ENCODE assay signal across 8 cellular contexts in the genomic region with DNA sequence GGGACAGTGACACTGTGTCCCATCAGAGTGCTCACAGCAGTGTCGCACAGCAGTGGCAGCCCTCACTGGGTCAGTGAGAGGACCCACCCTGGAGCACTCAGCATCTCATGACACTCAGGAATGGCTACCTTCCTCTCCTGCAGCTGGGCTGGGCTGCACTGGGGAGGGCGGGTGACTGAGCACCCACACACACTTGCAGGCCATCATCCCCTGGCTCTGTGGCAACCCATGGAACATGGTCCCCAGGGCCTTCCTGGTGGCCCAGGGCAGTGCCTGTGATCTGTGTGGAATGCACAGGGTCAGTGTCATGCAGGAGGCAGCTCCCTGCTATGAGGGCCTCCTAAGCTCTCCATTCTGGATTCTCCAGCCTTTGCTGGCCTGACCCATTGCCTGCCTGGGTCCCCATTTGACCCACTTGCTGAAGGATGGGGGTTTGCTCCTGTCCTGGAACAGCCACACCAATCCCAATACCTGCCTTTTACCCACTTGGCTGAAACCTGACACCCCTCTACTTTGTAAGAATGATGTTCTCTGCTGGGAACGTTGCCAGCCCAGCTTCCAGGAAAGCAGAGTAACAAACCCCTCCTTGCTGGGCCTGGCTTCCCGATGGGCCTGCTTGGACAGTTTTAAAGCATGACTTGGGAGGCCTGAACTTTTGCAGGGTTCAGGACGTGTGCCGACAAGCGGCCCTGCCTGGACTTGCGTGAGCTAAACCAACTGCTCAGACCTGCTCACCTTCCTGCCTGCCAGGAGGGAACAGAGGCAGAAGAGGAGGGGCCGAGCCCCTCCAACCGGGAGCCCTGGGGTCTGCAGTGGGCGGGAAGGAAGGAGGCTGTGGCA. TPM values are rescaled to one million over a fixed set of nuclear protein-coding genes. Genes with fewer than 3 reads are reported as not detected.
A peak's percentile ranks its signal among the peaks of the same experiment; 100 is the strongest.
DNase-seq lines count a peak whose midpoint lies in the region; ATAC-seq and TF ChIP-seq lines count a peak whose summit lies in the region.

No MANE protein-coding gene starts in this region.

- H3K79me2 ChIP-seq in DOHH2 (ENCODE audit: control insufficient read depth, low read length), result peaks cover 84% of the 10 kb centered on the region

- H3K4me3 Mint-ChIP-seq in brain, result peak overlapping the region in 1 of 5 experiments; percentile 48

- no peaks in the 10 kb centered on the region for H3K36me3 ChIP-seq in DOHH2 (ENCODE audit: control insufficient read depth, low read length)
- no peaks in the 10 kb centered on the region for H3K36me3 ChIP-seq in thyroid gland

- peak overlapping the region; percentile 45 for H3K4me2 ChIP-seq in DOHH2 (ENCODE audit: low read length)

- peaks cover 8% of the 10 kb centered on the region for H3K36me3 Mint-ChIP-seq in brain

- H3K9me3 ChIP-seq in DOHH2 (ENCODE audit: control insufficient read depth, insufficient read depth, low read length) (no peaks in the 10 kb centered on the region), thyroid gland (no peaks in the 10 kb centered on the region)

- H3K27ac ChIP-seq in DOHH2 (ENCODE audit: low read depth, low read length) (no peak overlapping the region), thyroid gland (peak overlapping the region; percentile 83 to 92 (median 83))

- H3K4me1 ChIP-seq in DOHH2 (ENCODE audit: control insufficient read depth, low read length), result peaks cover 27% of the 10 kb centered on the region
- H3K4me1 ChIP-seq in thyroid gland, result peaks cover 32 to 54% of the 10 kb centered on the region in 2 donors

- ATAC-seq in GM18517 (IDR thresholded peaks at IDR 0.05; ENCODE audit: unreplicated experiment), result no peak

- peaks cover 94% of the 10 kb centered on the region for H3K4me1 Mint-ChIP-seq in brain

- no peaks in the 10 kb centered on the region for H3K9me2 ChIP-seq in DOHH2 (replicated peaks; ENCODE audit: control insufficient read depth, low read length)

- H4K20me1 ChIP-seq in DOHH2 (ENCODE audit: control insufficient read depth, insufficient read depth, low read depth, low read length), result peaks cover 39% of the 10 kb centered on the region

- H3K27me3 ChIP-seq in DOHH2 (ENCODE audit: control insufficient read depth, low read length) (no peaks in the 10 kb centered on the region), thyroid gland (no peaks in the 10 kb centered on the region)

- peak overlapping the region; percentile 65 to 93 (median 85) for H3K27ac Mint-ChIP-seq in brain

- peak; percentile 29 for DNase-seq in NCI-H2081 treated with DMSO at 0.1 percent for 48 hours (lab: John Stamatoyannopoulos, UW)
- peak; percentile 88 for DNase-seq in kidney tubule cell (ENCODE audit: low spot score)
- DNase-seq in thyroid gland, result peak; percentile 87 to 95
- no peak for DNase-seq in stimulated activated CD4-positive, alpha-beta T cell treated with anti-CD3 and anti-CD28 coated beads, Interleukin-4, amount 100 ng/mL, for 4 hours
- no peak for DNase-seq in GM10266 (ENCODE audit: extremely low spot score)

- TF ChIP-seq CTCF in DOHH2 (IDR thresholded peaks at IDR 0.05; ENCODE audit: low read depth, low read length, poor library complexity, severe bottlenecking) (no peak), brain (conservative IDR thresholded peaks at IDR 0.05) (no peak), thyroid gland (IDR thresholded peaks at IDR 0.05) (no peak), GM10266 (IDR thresholded peaks at IDR 0.05; ENCODE audit: control insufficient read depth, insufficient read depth, low read depth, missing control alignments) (no peak)

- no peak overlapping the region for H3K4me3 ChIP-seq in DOHH2 (ENCODE audit: low read length)
- no peak overlapping the region for H3K4me3 ChIP-seq in thyroid gland (replicated peaks in 1 of 3)

- H3K27me3 Mint-ChIP-seq in brain, result no peaks in the 10 kb centered on the region

- H3F3A ChIP-seq in DOHH2 (ENCODE audit: control insufficient read depth, insufficient read depth), result no peaks in the 10 kb centered on the region

- intact Hi-C loops in thyroid gland (cut with DNase I), result no loop called here

- no peaks in the 10 kb centered on the region for H3K9me3 Mint-ChIP-seq in brain

- WGBS in thyroid gland, 2 donors, result 19 to 32% methylated on average over 9 to 10 of the region's 11 CpGs

- no peak for TF ChIP-seq POLR2A in thyroid gland (IDR thresholded peaks at IDR 0.05)

RNA-seq across cellular contexts. Expression of a gene that starts 13.7 kb away (rescaled TPM):
- 64.3 TPM for polyA plus RNA-seq in brain (ENCODE audit: insufficient read depth, low read depth, low replicate concordance)
- 10 to 100 TPM; 27.1 to 35.6 (median 32.5) TPM for total RNA-seq in thyroid gland

Comparison
In these comparisons a context has a peak if more than half of its experiments do, and no peak if none do; other contexts are left out.
1. DNase-seq: peak in NCI-H2081 treated with DMSO at 0.1 percent for 48 hours (single experiment), kidney tubule cell (single experiment) and thyroid gland (2 of 2); none in stimulated activated CD4-positive, alpha-beta T cell treated with anti-CD3 and anti-CD28 coated beads, Interleukin-4, amount 100 ng/mL, for 4 hours (0 of 2) and GM10266 (single experiment).